Comparison of ENCODE assay signal across 21 cellular contexts in the genomic region with DNA sequence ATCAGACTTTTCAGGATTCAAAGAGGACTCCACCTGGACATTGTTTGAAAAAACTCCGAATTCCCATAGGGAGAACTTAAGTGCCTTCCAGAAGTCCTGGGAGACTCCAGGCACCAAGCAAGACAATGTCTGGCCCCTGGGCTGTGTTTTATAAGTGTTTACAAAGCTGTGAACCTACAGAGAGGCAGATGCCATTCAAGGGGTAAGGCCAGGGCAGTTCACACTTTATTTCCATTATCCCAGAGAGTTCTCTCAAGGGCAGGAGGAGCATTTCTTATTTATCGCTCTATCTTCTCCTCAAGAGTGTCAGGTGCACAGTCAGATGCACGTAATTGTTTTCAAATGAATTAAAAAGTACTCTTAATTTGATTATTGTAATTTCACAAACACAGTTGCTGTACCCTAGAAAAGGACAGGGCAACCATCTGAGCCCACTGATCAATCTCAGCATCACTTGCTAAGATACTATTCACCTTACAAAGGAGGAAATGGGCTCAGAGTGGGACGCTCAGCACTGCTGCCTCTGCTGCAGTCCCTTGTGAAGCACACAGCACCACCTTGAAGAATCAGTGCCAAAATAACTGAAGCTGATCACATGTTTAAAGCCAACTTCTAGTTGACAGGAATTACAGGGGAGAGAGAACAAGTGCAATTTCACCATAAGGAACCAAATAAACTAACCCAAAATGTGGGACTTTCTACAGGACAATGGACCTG. TPM values are rescaled to one million over a fixed set of nuclear protein-coding genes. Genes with fewer than 3 reads are reported as not detected.
"Had no signal": no experiment of that assay in that cellular context is flagged by ENCODE, and none has a peak within 500 bp of the region (broad histone marks: within the 10 kb centered on the region; RNA-seq: fewer than 3 reads in every experiment).

No MANE protein-coding gene starts in this region.

- H3K27ac ChIP-seq: body of pancreas, gastrocnemius medialis, left ventricle myocardium inferior, sigmoid colon had no signal

- H3K9me3 ChIP-seq: body of pancreas, gastrocnemius medialis, left ventricle myocardium inferior, sigmoid colon, stomach had no signal

- ATAC-seq: activated CD8-positive, alpha-beta T cell treated with anti-CD3 and anti-CD28 coated beads, Interleukin-2, amount 10 ng/mL, durations not matched to agents 7 days and 5 days; activated T-cell treated with anti-CD3 and anti-CD28 coated beads, Interleukin-2, amount 50 U/mL, for 4 hours; body of pancreas; gastrocnemius medialis; stimulated activated effector memory CD8-positive, alpha-beta T cell treated with anti-CD3 and anti-CD28 coated beads, Interleukin-12 subunit alpha, Interleukin-12 subunit beta, amount 100 ng/mL, for 72 hours had no signal

- H3K4me1 ChIP-seq: gastrocnemius medialis, left ventricle myocardium inferior, sigmoid colon had no signal

- H3K36me3 ChIP-seq: gastrocnemius medialis, left ventricle myocardium inferior, sigmoid colon, stomach had no signal

- H3K4me3 ChIP-seq: body of pancreas, gastrocnemius medialis, left ventricle myocardium inferior, sigmoid colon, stomach had no signal

- DNase-seq: activated B cell treated with CpG ODN at 0.5 μM for 24 hours; activated CD4-positive, alpha-beta T cell treated with anti-CD3 and anti-CD28 coated beads for 4 hours; activated CD8-positive, alpha-beta T cell treated with anti-CD3 and anti-CD28 coated beads, Interleukin-2, amount 10 ng/mL, durations not matched to agents 7 days and 5 days; activated naive CD4-positive, alpha-beta T cell treated with anti-CD3 and anti-CD28 coated beads for 36 hours; activated T-cell treated with anti-CD3 and anti-CD28 coated beads, Interleukin-2, amount 50 U/mL, for 4 hours; body of pancreas; erythroblast; gastrocnemius medialis; head of caudate nucleus; kidney; left ventricle myocardium inferior; mammary epithelial cell; midbrain; nephron progenitor cell; nucleus accumbens; posterior cingulate gyrus; sigmoid colon; stimulated activated CD4-positive, alpha-beta T cell treated with anti-CD3 and anti-CD28 coated beads, Interleukin-4, amount 100 ng/mL, for 24 hours; stomach had no signal

- H3K27me3 ChIP-seq: body of pancreas, gastrocnemius medialis, sigmoid colon, stomach had no signal

RNA-seq across cellular contexts. Expression of a gene that starts 35.0 kb away (rescaled TPM):
- total RNA-seq: activated B cell treated with CpG ODN at 0.5 μM for 24 hours; activated CD8-positive, alpha-beta T cell treated with anti-CD3 and anti-CD28 coated beads, Interleukin-2, amount 10 ng/mL, durations not matched to agents 7 days and 5 days; activated naive CD4-positive, alpha-beta T cell treated with anti-CD3 and anti-CD28 coated beads for 36 hours; activated T-cell treated with anti-CD3 and anti-CD28 coated beads, Interleukin-2, amount 50 U/mL, for 4 hours; body of pancreas; myocyte had no signal
